In genomic region chr7:123398931-123399330, GRCh38 we compare ENCODE assay signal across 24 cellular contexts.
"Had no signal": no experiment of that assay in that cellular context is flagged by ENCODE, and none has a peak within 500 bp of the region (broad histone marks: within the 10 kb centered on the region; RNA-seq: fewer than 3 reads in every experiment).

No MANE protein-coding gene starts in this region.

- H3K9me3 ChIP-seq: neutrophil, thyroid gland, upper lobe of left lung, vagina had no signal

- H3K9me3 Mint-ChIP-seq: nephron progenitor cell; stimulated activated effector memory CD8-positive, alpha-beta T cell treated with anti-CD3 and anti-CD28 coated beads, Interleukin-12 subunit alpha, Interleukin-12 subunit beta, amount 100 ng/mL, for 72 hours; stimulated activated naive CD8-positive, alpha-beta T cell treated with anti-CD3 and anti-CD28 coated beads, Interleukin-15, amount 100 ng/mL, for 72 hours; T-helper 2 cell treated with Interferon-gamma antibody and Interleukin-4, amounts not matched to agents 5 μg/mL and 100 μg/mL, for 36 hours had no signal

- H3K4me1 Mint-ChIP-seq: stimulated activated effector memory CD8-positive, alpha-beta T cell treated with anti-CD3 and anti-CD28 coated beads, Interleukin-12 subunit alpha, Interleukin-12 subunit beta, amount 100 ng/mL, for 72 hours; stimulated activated naive CD8-positive, alpha-beta T cell treated with anti-CD3 and anti-CD28 coated beads, Interleukin-15, amount 100 ng/mL, for 72 hours had no signal

- H3K36me3 ChIP-seq: brain microvascular endothelial cell, neutrophil, thyroid gland, upper lobe of left lung, vagina had no signal

- H3K27me3 Mint-ChIP-seq: activated naive CD8-positive, alpha-beta T cell; progenitor cell of endocrine pancreas had no signal

- H3K27me3 ChIP-seq: brain microvascular endothelial cell, neutrophil, thyroid gland, upper lobe of left lung, vagina had no signal

- DNase-seq: activated CD4-positive, alpha-beta T cell treated with anti-CD3 and anti-CD28 coated beads for 4 hours; activated CD4-positive, alpha-beta T cell treated with anti-CD3 and anti-CD28 coated beads, Interleukin-2, amount 50 U/mL, for 4 hours; activated effector memory CD4-positive, alpha-beta T cell treated with Interleukin-2 at 50 U/mL for 16 hours; activated naive CD4-positive, alpha-beta T cell treated with Interleukin-2 at 50 U/mL for 16 hours; activated T-cell treated with anti-CD3 and anti-CD28 coated beads for 4 hours; aorta; brain microvascular endothelial cell; foreskin fibroblast; left cardiac atrium; left ventricle myocardium superior; nephron progenitor cell; small intestine; stimulated activated CD4-positive, alpha-beta T cell treated with anti-CD3 and anti-CD28 coated beads, Interleukin-4, amount 100 ng/mL, for 24 hours; stimulated activated naive CD8-positive, alpha-beta T cell treated with anti-CD3 and anti-CD28 coated beads, Interleukin-15, amount 100 ng/mL, for 72 hours; T-helper 1 cell; thyroid gland; upper lobe of left lung had no signal

- H3K4me3 ChIP-seq: thyroid gland, upper lobe of left lung, vagina had no signal

- H3K27ac Mint-ChIP-seq: activated naive CD8-positive, alpha-beta T cell; nephron progenitor cell; progenitor cell of endocrine pancreas; stimulated activated effector memory CD8-positive, alpha-beta T cell treated with anti-CD3 and anti-CD28 coated beads, Interleukin-12 subunit alpha, Interleukin-12 subunit beta, amount 100 ng/mL, for 72 hours; stimulated activated naive CD8-positive, alpha-beta T cell treated with anti-CD3 and anti-CD28 coated beads, Interleukin-15, amount 100 ng/mL, for 72 hours; T-helper 2 cell treated with Interferon-gamma antibody and Interleukin-4, amounts not matched to agents 5 μg/mL and 100 μg/mL, for 36 hours had no signal

- H3K36me3 Mint-ChIP-seq: activated naive CD8-positive, alpha-beta T cell; stimulated activated effector memory CD8-positive, alpha-beta T cell treated with anti-CD3 and anti-CD28 coated beads, Interleukin-12 subunit alpha, Interleukin-12 subunit beta, amount 100 ng/mL, for 72 hours had no signal

- H3K27ac ChIP-seq: brain microvascular endothelial cell, neutrophil, upper lobe of left lung, vagina had no signal

- H3K4me1 ChIP-seq: upper lobe of left lung, vagina had no signal

- ATAC-seq: left cardiac atrium; left ventricle myocardium superior; sciatic nerve; stimulated activated effector memory CD8-positive, alpha-beta T cell treated with anti-CD3 and anti-CD28 coated beads, Interleukin-12 subunit alpha, Interleukin-12 subunit beta, amount 100 ng/mL, for 72 hours; stimulated activated naive CD8-positive, alpha-beta T cell treated with anti-CD3 and anti-CD28 coated beads, Interleukin-15, amount 100 ng/mL, for 72 hours had no signal

- H3K4me3 Mint-ChIP-seq: activated naive CD8-positive, alpha-beta T cell; nephron progenitor cell; stimulated activated effector memory CD8-positive, alpha-beta T cell treated with anti-CD3 and anti-CD28 coated beads, Interleukin-12 subunit alpha, Interleukin-12 subunit beta, amount 100 ng/mL, for 72 hours; stimulated activated naive CD8-positive, alpha-beta T cell treated with anti-CD3 and anti-CD28 coated beads, Interleukin-15, amount 100 ng/mL, for 72 hours; T-helper 2 cell treated with Interferon-gamma antibody and Interleukin-4, amounts not matched to agents 5 μg/mL and 100 μg/mL, for 36 hours had no signal
